Comparison of ENCODE assay signal across 14 cellular contexts in the genomic region with DNA sequence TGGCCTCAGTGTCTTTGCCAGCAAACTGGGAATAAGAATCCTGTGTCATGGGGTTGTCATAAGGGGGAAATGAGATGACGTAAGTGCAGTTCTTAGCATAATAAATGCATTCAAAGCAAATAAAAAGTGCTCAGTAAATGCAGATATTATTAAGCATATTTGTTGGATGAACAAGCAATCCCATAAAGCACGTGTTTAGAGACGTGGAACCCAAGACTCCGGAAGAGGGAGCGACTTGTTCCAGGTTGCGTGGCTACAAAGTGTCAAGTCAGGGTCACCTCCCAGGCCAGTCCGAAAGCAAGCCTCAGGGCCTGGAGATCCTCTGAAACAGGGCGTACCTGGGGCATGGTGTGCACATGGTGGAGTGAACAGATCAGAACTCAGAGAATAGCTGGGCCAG. TPM values are rescaled to one million over a fixed set of nuclear protein-coding genes. Genes with fewer than 3 reads are reported as not detected.
DNase-seq lines count a peak whose midpoint lies in the region; ATAC-seq and TF ChIP-seq lines count a peak whose summit lies in the region.
"Had no signal": no experiment of that assay in that cellular context is flagged by ENCODE, and none has a peak within 500 bp of the region (broad histone marks: within the 10 kb centered on the region; RNA-seq: fewer than 3 reads in every experiment).

No MANE protein-coding gene starts in this region.

- H2AFZ ChIP-seq in neural cell (ENCODE audit: low read depth, low read length) = no peak overlapping the region

- in situ Hi-C loops in SK-MEL-5 (cut with HindIII; ENCODE audit: low pct_unique_long_range_greater_than_20kb, low sequenced_read_pairs) = loop anchor here (25.0 kb wide), 1 partner anchor 97 kb away; a partner anchor contains a TSS

- TF ChIP-seq RAD21 in neural cell (conservative IDR thresholded peaks at IDR 0.05) = no peak

- H3K36me3 ChIP-seq in neural cell (ENCODE audit: insufficient read depth, low read length) (no peaks in the 10 kb centered on the region), ovary (no peaks in the 10 kb centered on the region)
- H3K36me3 ChIP-seq: SJSA1 had no signal

- TF ChIP-seq POLR2A in ovary (IDR thresholded peaks at IDR 0.05) = no peak

- TF ChIP-seq CTCF in dorsolateral prefrontal cortex (IDR thresholded peaks at IDR 0.05 in 54 of 56, conservative IDR thresholded peaks at IDR 0.05 in 2 of 56; ENCODE audit: low read depth in 1 of 56, partially characterized antibody in 56 of 56) (no peak), neural cell (IDR thresholded peaks at IDR 0.05; ENCODE audit: poor library complexity, severe bottlenecking) (no peak), ovary (IDR thresholded peaks at IDR 0.05) (no peak)

- peak overlapping the region; percentile 41 for H3K4me2 ChIP-seq in neural cell (ENCODE audit: low read length)

- peak; percentile 41 for DNase-seq in SK-MEL-5 (ENCODE audit: low read depth, low spot score)
- DNase-seq in dorsolateral prefrontal cortex = no peak
- peak in 4 of 49 donors; percentile 48 to 58 (median 52) for DNase-seq in substantia nigra (lab: John Stamatoyannopoulos, UW)
- DNase-seq in ovary = no peak
- DNase-seq: Caco-2; CD4-positive, CD25-positive, alpha-beta regulatory T cell; EL; GOT3; NCI-H446 treated with DMSO at 0.1 percent for 48 hours had no signal

- no peaks in the 10 kb centered on the region for H3K79me2 ChIP-seq in neural cell (replicated peaks; ENCODE audit: insufficient read depth, low read length)

- no peaks in the 10 kb centered on the region for H3K9me2 ChIP-seq in neural cell (ENCODE audit: insufficient read depth, low read length)

- peak overlapping the region in 7 of 59 donors; percentile 7 to 49 (median 44) for H3K4me3 ChIP-seq in dorsolateral prefrontal cortex
- H3K4me3 ChIP-seq in neural cell (ENCODE audit: low read length) = peak overlapping the region; percentile 57
- no peak overlapping the region for H3K4me3 ChIP-seq in ovary
- H3K4me3 ChIP-seq: SJSA1 had no signal

- H3K27me3 ChIP-seq in dorsolateral prefrontal cortex (no peaks in the 10 kb centered on the region), neural cell (ENCODE audit: insufficient read depth, low read depth, low read length) (no peaks in the 10 kb centered on the region), ovary (no peaks in the 10 kb centered on the region)
- H3K27me3 ChIP-seq: SJSA1 had no signal

- H3K9ac ChIP-seq in neural cell (ENCODE audit: low read length) = peak overlapping the region; percentile 77

- H4K20me1 ChIP-seq in neural cell (ENCODE audit: insufficient read depth) = no peaks in the 10 kb centered on the region

- H3K4me1 ChIP-seq in ovary (ENCODE audit: insufficient read depth) = no peaks in the 10 kb centered on the region
- H3K4me1 ChIP-seq: Caco-2 had no signal

- intact Hi-C loops in dorsolateral prefrontal cortex (cut with DNase I) = no loop called here
- intact Hi-C loops in ovary (cut with DNase I) = no loop called here

- H3K27ac ChIP-seq in dorsolateral prefrontal cortex = peak overlapping the region in 58 of 59 donors; percentile 31 to 96 (median 84)
- H3K27ac ChIP-seq in neural cell (ENCODE audit: low read length) = peak overlapping the region; percentile 93
- peak overlapping the region; percentile 80 for H3K27ac ChIP-seq in substantia nigra (ENCODE audit: low read depth, low read length, poor library complexity, severe bottlenecking)
- H3K27ac ChIP-seq in ovary = no peak overlapping the region
- H3K27ac ChIP-seq: HL-60 had no signal

- H3F3A ChIP-seq in neural cell (ENCODE audit: insufficient read depth, low read length, poor library complexity, severe bottlenecking) = no peaks in the 10 kb centered on the region

- ATAC-seq in HG02588 (IDR thresholded peaks at IDR 0.05; ENCODE audit: unreplicated experiment) = no peak
- ATAC-seq in HG03457 (IDR thresholded peaks at IDR 0.05; ENCODE audit: unreplicated experiment) = no peak

- 87 to 93% (median 92%) methylated on average over 8 of the region's 8 CpGs for WGBS in ovary, 3 donors

- TF ChIP-seq EP300 in neural cell (conservative IDR thresholded peaks at IDR 0.05; ENCODE audit: poor library complexity, severe bottlenecking) (no peak), ovary (IDR thresholded peaks at IDR 0.05) (no peak)

- no peaks in the 10 kb centered on the region for H3K9me3 ChIP-seq in neural cell (ENCODE audit: low read length)
- no peaks in the 10 kb centered on the region for H3K9me3 ChIP-seq in ovary
- H3K9me3 ChIP-seq: Caco-2, SJSA1 had no signal

TF ChIP-seq in neural cell, 6 proteins besides CTCF, POLR2A, EP300 and RAD21:
- TF ChIP-seq SMC3 (conservative IDR thresholded peaks at IDR 0.05; ENCODE audit: poor library complexity) = no peak
- TF ChIP-seq, protein P1, sequence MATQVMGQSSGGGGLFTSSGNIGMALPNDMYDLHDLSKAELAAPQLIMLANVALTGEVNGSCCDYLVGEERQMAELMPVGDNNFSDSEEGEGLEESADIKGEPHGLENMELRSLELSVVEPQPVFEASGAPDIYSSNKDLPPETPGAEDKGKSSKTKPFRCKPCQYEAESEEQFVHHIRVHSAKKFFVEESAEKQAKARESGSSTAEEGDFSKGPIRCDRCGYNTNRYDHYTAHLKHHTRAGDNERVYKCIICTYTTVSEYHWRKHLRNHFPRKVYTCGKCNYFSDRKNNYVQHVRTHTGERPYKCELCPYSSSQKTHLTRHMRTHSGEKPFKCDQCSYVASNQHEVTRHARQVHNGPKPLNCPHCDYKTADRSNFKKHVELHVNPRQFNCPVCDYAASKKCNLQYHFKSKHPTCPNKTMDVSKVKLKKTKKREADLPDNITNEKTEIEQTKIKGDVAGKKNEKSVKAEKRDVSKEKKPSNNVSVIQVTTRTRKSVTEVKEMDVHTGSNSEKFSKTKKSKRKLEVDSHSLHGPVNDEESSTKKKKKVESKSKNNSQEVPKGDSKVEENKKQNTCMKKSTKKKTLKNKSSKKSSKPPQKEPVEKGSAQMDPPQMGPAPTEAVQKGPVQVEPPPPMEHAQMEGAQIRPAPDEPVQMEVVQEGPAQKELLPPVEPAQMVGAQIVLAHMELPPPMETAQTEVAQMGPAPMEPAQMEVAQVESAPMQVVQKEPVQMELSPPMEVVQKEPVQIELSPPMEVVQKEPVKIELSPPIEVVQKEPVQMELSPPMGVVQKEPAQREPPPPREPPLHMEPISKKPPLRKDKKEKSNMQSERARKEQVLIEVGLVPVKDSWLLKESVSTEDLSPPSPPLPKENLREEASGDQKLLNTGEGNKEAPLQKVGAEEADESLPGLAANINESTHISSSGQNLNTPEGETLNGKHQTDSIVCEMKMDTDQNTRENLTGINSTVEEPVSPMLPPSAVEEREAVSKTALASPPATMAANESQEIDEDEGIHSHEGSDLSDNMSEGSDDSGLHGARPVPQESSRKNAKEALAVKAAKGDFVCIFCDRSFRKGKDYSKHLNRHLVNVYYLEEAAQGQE (IDR thresholded peaks at IDR 0.05; ENCODE audit: borderline replicate concordance) = no peak
- peak; percentile 2 for TF ChIP-seq MXI1 (conservative IDR thresholded peaks at IDR 0.05; ENCODE audit: poor library complexity, severe bottlenecking)
- TF ChIP-seq TAF1 (IDR thresholded peaks at IDR 0.05; ENCODE audit: low read depth) = no peak
- no peak for TF ChIP-seq POLR2AphosphoS5 (IDR thresholded peaks at IDR 0.05)
- no peak for TF ChIP-seq EZH2 (IDR thresholded peaks at IDR 0.05; ENCODE audit: borderline replicate concordance, insufficient read depth, low read length, poor library complexity, severe bottlenecking)

RNA-seq across cellular contexts. Expression of a gene that starts 58.0 kb away (rescaled TPM):
- total RNA-seq in SK-MEL-5 (2014; rRNA removed; shearing (Covaris generic)) = 0.05 TPM in 1 of 2 replicates, not detected in the other
- 0.21 and 0.54 TPM in 2 replicates for polyA plus RNA-seq in SK-MEL-5 (2015; cell fraction: cytosol; rRNA removed)
- polyA plus RNA-seq in SK-MEL-5 (2015; cell fraction: nucleus; rRNA removed) = not detected in 2 replicates
- 100 to 1,000 TPM in 2 of 120 experiments, 10 to 100 TPM in 116, 1 to 10 TPM in 2; 8.8 to 116 (median 32.9) TPM for total RNA-seq in dorsolateral prefrontal cortex
- polyA plus RNA-seq in neural cell = 0.12 TPM in 1 of 2 replicates, not detected in the other
- polyA minus RNA-seq in neural cell = not detected in 2 replicates
- total RNA-seq in ovary = 10 to 100 TPM; 15.3 to 57.3 (median 20.3) TPM
- 100 to 1,000 TPM in 1 of 2 donors, 10 to 100 TPM in 1; 20.2 to 103 TPM for polyA plus RNA-seq in ovary
- total RNA-seq: Caco-2, SJSA1 had no signal

Comparison
In these comparisons a context has a peak if more than half of its experiments do, and no peak if none do; other contexts are left out.
1. H3K27ac ChIP-seq: peak in dorsolateral prefrontal cortex (58 of 59), neural cell (single experiment) and substantia nigra (single experiment); none in ovary (0 of 2).